In genomic region chr6:132964101-132964867, GRCh38 we compare ENCODE assay signal across 1 cellular context.
A peak's percentile ranks its signal among the peaks of the same experiment; 100 is the strongest.
TF ChIP-seq lines count a peak whose summit lies in the region.

No MANE protein-coding gene starts in this region.

TF ChIP-seq in K562, 482 proteins besides CTCF, POLR2A, EP300 and RAD21 (continued from another document and continues in another):
- TF ChIP-seq FUS (optimal IDR thresholded peaks at IDR 0.05; ENCODE audit: low read depth, low read length) (no peak), ZNF41 (CRISPR knock-in tag; conservative IDR thresholded peaks at IDR 0.05) (no peak), TAL1 (IDR thresholded peaks at IDR 0.05) (peak; percentile 84), BCOR (IDR thresholded peaks at IDR 0.05) (no peak), SP1 (CRISPR knock-in tag; IDR thresholded peaks at IDR 0.05) (no peak), IFI16 (CRISPR knock-in tag; IDR thresholded peaks at IDR 0.05) (no peak), PHF21A (IDR thresholded peaks at IDR 0.05; ENCODE audit: borderline replicate concordance, low read depth) (no peak), ZNF717 (CRISPR knock-in tag; IDR thresholded peaks at IDR 0.05) (no peak), HDAC1 (IDR thresholded peaks at IDR 0.05) (no peak), GABPA (tag; conservative IDR thresholded peaks at IDR 0.05; ENCODE audit: low read depth) (no peak), AFF1 (IDR thresholded peaks at IDR 0.05; ENCODE audit: low read depth in 1 of 2, partially characterized antibody in 2 of 2) (no peak), ZNF217 (CRISPR knock-in tag; IDR thresholded peaks at IDR 0.05) (no peak), ARHGAP35 (IDR thresholded peaks at IDR 0.05; ENCODE audit: partially characterized antibody) (no peak), ZNF780A (CRISPR knock-in tag; IDR thresholded peaks at IDR 0.05) (no peak), RFX5 (IDR thresholded peaks at IDR 0.05; ENCODE audit: low read depth, low read length) (no peak), DNMT1 (IDR thresholded peaks at IDR 0.05) (no peak), FOSL1 (tag; conservative IDR thresholded peaks at IDR 0.05) (peak; percentile 98), SRF (CRISPR knock-in tag; IDR thresholded peaks at IDR 0.05) (0 out of 4 replicates have a peak, but pooled peaks of 1 of the 2 experiments have one; percentile 19), SETDB1 (IDR thresholded peaks at IDR 0.05; ENCODE audit: low read length) (no peak), XRCC3 (IDR thresholded peaks at IDR 0.05) (no peak), TFAP4 (CRISPR knock-in tag; IDR thresholded peaks at IDR 0.05; ENCODE audit: borderline replicate concordance) (no peak), ZNF384 (IDR thresholded peaks at IDR 0.05; ENCODE audit: low read depth, low read length) (no peak), HMG20A (CRISPR knock-in tag; conservative IDR thresholded peaks at IDR 0.05) (no peak), CGGBP1 (CRISPR knock-in tag; IDR thresholded peaks at IDR 0.05) (no peak), U2AF2 (optimal IDR thresholded peaks at IDR 0.05; ENCODE audit: low read depth, low read length) (no peak), ZNF23 (CRISPR knock-in tag; IDR thresholded peaks at IDR 0.05) (no peak), ZNF184 (CRISPR knock-in tag; IDR thresholded peaks at IDR 0.05) (no peak), SRSF3 (IDR thresholded peaks at IDR 0.05; ENCODE audit: insufficient read depth, low read length) (no peak), PHF8 (IDR thresholded peaks at IDR 0.05; ENCODE audit: borderline replicate concordance, low read length) (no peak), SIX5 (IDR thresholded peaks at IDR 0.05; ENCODE audit: borderline replicate concordance in 1 of 2, insufficient read depth in 1 of 2, low read depth in 1 of 2, low read length in 2 of 2) (no peak), GATAD2A (IDR thresholded peaks at IDR 0.05) (no peak), VEZF1 (CRISPR knock-in tag; IDR thresholded peaks at IDR 0.05) (0 out of 2 replicates have a peak, but pooled peaks have one; percentile 9), PML (IDR thresholded peaks at IDR 0.05; ENCODE audit: low read length) (peak; percentile 47; the same call in 1 of the 2 replicates), SMAD4 (CRISPR knock-in tag; conservative IDR thresholded peaks at IDR 0.05) (no peak), NCOA1 (IDR thresholded peaks at IDR 0.05; ENCODE audit: low read depth) (peak; percentile 64; the same call in 1 of the 2 replicates), MIER1 (IDR thresholded peaks at IDR 0.05; ENCODE audit: low read depth) (no peak), STAT5B (CRISPR knock-in tag; IDR thresholded peaks at IDR 0.05) (no peak), KAT2B (IDR thresholded peaks at IDR 0.05; ENCODE audit: low read depth, low read length) (no peak), ZKSCAN3 (CRISPR knock-in tag; IDR thresholded peaks at IDR 0.05) (no peak), ZNF511 (CRISPR knock-in tag; IDR thresholded peaks at IDR 0.05) (no peak), PPARD (CRISPR knock-in tag; IDR thresholded peaks at IDR 0.05) (no peak), RBM39 (optimal IDR thresholded peaks at IDR 0.05; ENCODE audit: low read depth, low read length) (no peak), ELF2 (CRISPR knock-in tag; IDR thresholded peaks at IDR 0.05) (no peak), ZNF431 (CRISPR knock-in tag; IDR thresholded peaks at IDR 0.05) (no peak), ZNF398 (CRISPR knock-in tag; IDR thresholded peaks at IDR 0.05) (no peak), TCF7 (IDR thresholded peaks at IDR 0.05; ENCODE audit: borderline replicate concordance) (no peak), DACH1 (IDR thresholded peaks at IDR 0.05; ENCODE audit: partially characterized antibody) (peak; percentile 60), EGR1 (conservative IDR thresholded peaks at IDR 0.05) (no peak), SIN3A (IDR thresholded peaks at IDR 0.05; ENCODE audit: borderline replicate concordance in 2 of 2, control insufficient read depth in 1 of 2, low read depth in 2 of 2, low read length in 2 of 2) (no peak), GABPB1 (CRISPR knock-in tag; IDR thresholded peaks at IDR 0.05) (no peak), L3MBTL2 (IDR thresholded peaks at IDR 0.05) (no peak), SLC30A9 (CRISPR knock-in tag; IDR thresholded peaks at IDR 0.05) (no peak), DDX20 (tag; IDR thresholded peaks at IDR 0.05; ENCODE audit: low read depth) (no peak), PYGO2 (tag; IDR thresholded peaks at IDR 0.05) (no peak), ZKSCAN8 (CRISPR knock-in tag; IDR thresholded peaks at IDR 0.05) (no peak), PCBP1 (IDR thresholded peaks at IDR 0.05; ENCODE audit: low read depth, low read length, poor library complexity, severe bottlenecking) (no peak), ZNF583 (CRISPR knock-in tag; IDR thresholded peaks at IDR 0.05) (no peak), SMAD3 (CRISPR knock-in tag; conservative IDR thresholded peaks at IDR 0.05) (no peak), ZNF436 (CRISPR knock-in tag; IDR thresholded peaks at IDR 0.05) (no peak), NR2F6 (CRISPR knock-in tag; IDR thresholded peaks at IDR 0.05) (no peak), NCOA4 (IDR thresholded peaks at IDR 0.05; ENCODE audit: partially characterized antibody) (no peak), MTA2 (IDR thresholded peaks at IDR 0.05; ENCODE audit: low read depth) (peak; percentile 71)
- TF ChIP-seq, protein P1, sequence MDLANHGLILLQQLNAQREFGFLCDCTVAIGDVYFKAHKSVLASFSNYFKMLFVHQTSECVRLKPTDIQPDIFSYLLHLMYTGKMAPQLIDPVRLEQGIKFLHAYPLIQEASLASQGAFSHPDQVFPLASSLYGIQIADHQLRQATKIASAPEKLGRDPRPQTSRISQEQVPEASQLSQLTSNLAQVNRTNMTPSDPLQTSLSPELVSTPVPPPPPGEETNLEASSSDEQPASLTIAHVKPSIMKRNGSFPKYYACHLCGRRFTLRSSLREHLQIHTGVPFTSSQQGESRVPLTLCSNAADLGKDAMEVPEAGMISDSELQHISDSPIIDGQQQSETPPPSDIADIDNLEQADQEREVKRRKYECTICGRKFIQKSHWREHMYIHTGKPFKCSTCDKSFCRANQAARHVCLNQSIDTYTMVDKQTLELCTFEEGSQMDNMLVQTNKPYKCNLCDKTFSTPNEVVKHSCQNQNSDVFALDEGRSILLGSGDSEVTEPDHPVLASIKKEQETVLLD (IDR thresholded peaks at IDR 0.05) = no peak
- TF ChIP-seq, protein P2, sequence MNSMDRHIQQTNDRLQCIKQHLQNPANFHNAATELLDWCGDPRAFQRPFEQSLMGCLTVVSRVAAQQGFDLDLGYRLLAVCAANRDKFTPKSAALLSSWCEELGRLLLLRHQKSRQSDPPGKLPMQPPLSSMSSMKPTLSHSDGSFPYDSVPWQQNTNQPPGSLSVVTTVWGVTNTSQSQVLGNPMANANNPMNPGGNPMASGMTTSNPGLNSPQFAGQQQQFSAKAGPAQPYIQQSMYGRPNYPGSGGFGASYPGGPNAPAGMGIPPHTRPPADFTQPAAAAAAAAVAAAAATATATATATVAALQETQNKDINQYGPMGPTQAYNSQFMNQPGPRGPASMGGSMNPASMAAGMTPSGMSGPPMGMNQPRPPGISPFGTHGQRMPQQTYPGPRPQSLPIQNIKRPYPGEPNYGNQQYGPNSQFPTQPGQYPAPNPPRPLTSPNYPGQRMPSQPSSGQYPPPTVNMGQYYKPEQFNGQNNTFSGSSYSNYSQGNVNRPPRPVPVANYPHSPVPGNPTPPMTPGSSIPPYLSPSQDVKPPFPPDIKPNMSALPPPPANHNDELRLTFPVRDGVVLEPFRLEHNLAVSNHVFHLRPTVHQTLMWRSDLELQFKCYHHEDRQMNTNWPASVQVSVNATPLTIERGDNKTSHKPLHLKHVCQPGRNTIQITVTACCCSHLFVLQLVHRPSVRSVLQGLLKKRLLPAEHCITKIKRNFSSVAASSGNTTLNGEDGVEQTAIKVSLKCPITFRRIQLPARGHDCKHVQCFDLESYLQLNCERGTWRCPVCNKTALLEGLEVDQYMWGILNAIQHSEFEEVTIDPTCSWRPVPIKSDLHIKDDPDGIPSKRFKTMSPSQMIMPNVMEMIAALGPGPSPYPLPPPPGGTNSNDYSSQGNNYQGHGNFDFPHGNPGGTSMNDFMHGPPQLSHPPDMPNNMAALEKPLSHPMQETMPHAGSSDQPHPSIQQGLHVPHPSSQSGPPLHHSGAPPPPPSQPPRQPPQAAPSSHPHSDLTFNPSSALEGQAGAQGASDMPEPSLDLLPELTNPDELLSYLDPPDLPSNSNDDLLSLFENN (IDR thresholded peaks at IDR 0.05; ENCODE audit: low read depth in 2 of 2, low read length in 2 of 2) = peak in 1 of 2 experiments; percentile 58; a peak in 1 of 4 replicates
- TF ChIP-seq, protein P3, sequence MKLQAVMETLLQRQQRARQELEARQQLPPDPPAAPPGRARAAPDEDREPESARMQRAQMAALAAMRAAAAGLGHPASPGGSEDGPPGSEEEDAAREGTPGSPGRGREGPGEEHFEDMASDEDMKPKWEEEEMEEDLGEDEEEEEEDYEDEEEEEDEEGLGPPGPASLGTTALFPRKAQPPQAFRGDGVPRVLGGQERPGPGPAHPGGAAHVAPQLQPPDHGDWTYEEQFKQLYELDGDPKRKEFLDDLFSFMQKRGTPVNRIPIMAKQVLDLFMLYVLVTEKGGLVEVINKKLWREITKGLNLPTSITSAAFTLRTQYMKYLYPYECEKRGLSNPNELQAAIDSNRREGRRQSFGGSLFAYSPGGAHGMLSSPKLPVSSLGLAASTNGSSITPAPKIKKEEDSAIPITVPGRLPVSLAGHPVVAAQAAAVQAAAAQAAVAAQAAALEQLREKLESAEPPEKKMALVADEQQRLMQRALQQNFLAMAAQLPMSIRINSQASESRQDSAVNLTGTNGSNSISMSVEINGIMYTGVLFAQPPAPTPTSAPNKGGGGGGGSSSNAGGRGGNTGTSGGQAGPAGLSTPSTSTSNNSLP (IDR thresholded peaks at IDR 0.05; ENCODE audit: borderline replicate concordance, low read depth, low read length) = peak; percentile 15; the same call in 1 of the 2 replicates
- TF ChIP-seq, protein P4, sequence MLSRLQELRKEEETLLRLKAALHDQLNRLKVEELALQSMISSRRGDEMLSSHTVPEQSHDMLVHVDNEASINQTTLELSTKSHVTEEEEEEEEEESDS (CRISPR knock-in tag; IDR thresholded peaks at IDR 0.05) = no peak
